ENCODE assay signal across 1 cellular context in genomic region chr6:79672631-79673065, GRCh38.
A peak's percentile ranks its signal among the peaks of the same experiment; 100 is the strongest.
TF ChIP-seq lines count a peak whose summit lies in the region.

No MANE protein-coding gene starts in this region.

TF ChIP-seq in HepG2, 621 proteins besides CTCF, POLR2A, EP300 and RAD21 (continued from another document and continues in another):
- TF ChIP-seq ZNF878 (CRISPR knock-in tag; IDR thresholded peaks at IDR 0.05) (no peak), SUZ12 (IDR thresholded peaks at IDR 0.05; ENCODE audit: low read depth, low read length) (no peak), PBX3 (CRISPR knock-in tag; IDR thresholded peaks at IDR 0.05; ENCODE audit: borderline replicate concordance) (no peak), MTA1 (CRISPR knock-in tag; IDR thresholded peaks at IDR 0.05; ENCODE audit: borderline replicate concordance) (no peak), TCF7L2 (IDR thresholded peaks at IDR 0.05; ENCODE audit: low read depth, low read length) (no peak), HNRNPK (IDR thresholded peaks at IDR 0.05; ENCODE audit: low read depth, low read length, poor library complexity, severe bottlenecking) (no peak), ZNF563 (CRISPR knock-in tag; IDR thresholded peaks at IDR 0.05) (no peak), ZNF44 (CRISPR knock-in tag; IDR thresholded peaks at IDR 0.05) (no peak), ZNF850 (CRISPR knock-in tag; conservative IDR thresholded peaks at IDR 0.05) (no peak), REPIN1 (CRISPR knock-in tag; IDR thresholded peaks at IDR 0.05; ENCODE audit: borderline replicate concordance, low read depth) (0 out of 2 replicates have a peak, but pooled peaks have one; percentile 50), ZNF713 (CRISPR knock-in tag; IDR thresholded peaks at IDR 0.05) (no peak), CHD4 (IDR thresholded peaks at IDR 0.05; ENCODE audit: borderline replicate concordance, low read length) (no peak), ZNF687 (CRISPR knock-in tag; IDR thresholded peaks at IDR 0.05) (no peak), HNRNPL (IDR thresholded peaks at IDR 0.05; ENCODE audit: low read depth, low read length) (no peak), ZNF678 (CRISPR knock-in tag; IDR thresholded peaks at IDR 0.05) (no peak), RERE (CRISPR knock-in tag; IDR thresholded peaks at IDR 0.05; ENCODE audit: low read depth) (no peak), DZIP1 (CRISPR knock-in tag; IDR thresholded peaks at IDR 0.05) (no peak), ZNF496 (CRISPR knock-in tag; IDR thresholded peaks at IDR 0.05; ENCODE audit: insufficient replicate concordance) (no peak), MATR3 (CRISPR knock-in tag; IDR thresholded peaks at IDR 0.05) (no peak), SP2 (CRISPR knock-in tag; IDR thresholded peaks at IDR 0.05) (no peak), TAF1 (CRISPR knock-in tag; IDR thresholded peaks at IDR 0.05) (no peak), XRCC5 (optimal IDR thresholded peaks at IDR 0.05; ENCODE audit: low read length) (no peak), BCL3 (CRISPR knock-in tag; IDR thresholded peaks at IDR 0.05) (no peak), IRF2 (CRISPR knock-in tag; IDR thresholded peaks at IDR 0.05) (no peak), ZNF234 (CRISPR knock-in tag; conservative IDR thresholded peaks at IDR 0.05) (no peak), ISL2 (CRISPR knock-in tag; IDR thresholded peaks at IDR 0.05) (peak; percentile 62), ZNF253 (CRISPR knock-in tag; IDR thresholded peaks at IDR 0.05; ENCODE audit: borderline replicate concordance) (no peak), SNAPC5 (CRISPR knock-in tag; IDR thresholded peaks at IDR 0.05; ENCODE audit: borderline replicate concordance) (no peak), KDM1A (CRISPR knock-in tag; IDR thresholded peaks at IDR 0.05) (0 out of 2 replicates have a peak, but pooled peaks have one; percentile 39), ZNF383 (CRISPR knock-in tag; IDR thresholded peaks at IDR 0.05; ENCODE audit: borderline replicate concordance) (no peak), RARA (CRISPR knock-in tag; IDR thresholded peaks at IDR 0.05) (0 out of 2 replicates have a peak, but pooled peaks have one; percentile 18), SAFB2 (CRISPR knock-in tag; IDR thresholded peaks at IDR 0.05; ENCODE audit: borderline replicate concordance, low read depth) (no peak), PTBP1 (IDR thresholded peaks at IDR 0.05; ENCODE audit: low read depth, low read length, poor library complexity, severe bottlenecking) (no peak), TRAFD1 (CRISPR knock-in tag; IDR thresholded peaks at IDR 0.05; ENCODE audit: borderline replicate concordance) (no peak), SSRP1 (CRISPR knock-in tag; IDR thresholded peaks at IDR 0.05) (no peak), TFE3 (CRISPR knock-in tag; IDR thresholded peaks at IDR 0.05) (no peak), GATAD1 (CRISPR knock-in tag; IDR thresholded peaks at IDR 0.05) (0 out of 2 replicates have a peak, but pooled peaks have one; percentile 12), ZNF7 (CRISPR knock-in tag; IDR thresholded peaks at IDR 0.05) (no peak), KLF11 (CRISPR knock-in tag; IDR thresholded peaks at IDR 0.05) (no peak), XBP1 (CRISPR knock-in tag; IDR thresholded peaks at IDR 0.05) (no peak), BCL6 (CRISPR knock-in tag; IDR thresholded peaks at IDR 0.05) (peak; percentile 28; the same call in 1 of the 2 replicates), POGZ (CRISPR knock-in tag; IDR thresholded peaks at IDR 0.05) (peak; percentile 49), ZBTB43 (CRISPR knock-in tag; conservative IDR thresholded peaks at IDR 0.05) (no peak), HDAC1 (CRISPR knock-in tag; IDR thresholded peaks at IDR 0.05) (no peak), AHR (CRISPR knock-in tag; IDR thresholded peaks at IDR 0.05) (no peak), NR2C2 (CRISPR knock-in tag; IDR thresholded peaks at IDR 0.05; ENCODE audit: borderline replicate concordance) (no peak), ZNF589 (CRISPR knock-in tag; conservative IDR thresholded peaks at IDR 0.05) (no peak)
